In genomic region chr16:3066440-3066748, GRCh38 we compare ENCODE assay signal across 13 cellular contexts. TPM values are rescaled to one million over a fixed set of nuclear protein-coding genes. Genes with fewer than 3 reads are reported as not detected.
A peak's percentile ranks its signal among the peaks of the same experiment; 100 is the strongest.
DNase-seq lines count a peak whose midpoint lies in the region; ATAC-seq, FAIRE-seq and TF ChIP-seq lines count a peak whose summit lies in the region.
"Had no signal": no experiment of that assay in that cellular context is flagged by ENCODE, and none has a peak within 500 bp of the region (broad histone marks: within the 10 kb centered on the region; RNA-seq: fewer than 3 reads in every experiment).

No MANE protein-coding gene starts in this region.

- H3K36me3 ChIP-seq in GM12878 (ENCODE audit: control insufficient read depth in 2 of 2, insufficient read depth in 2 of 2, low read length in 1 of 2): no peaks in the 10 kb centered on the region; a peak in 2 of 4 replicates
- no peaks in the 10 kb centered on the region for H3K36me3 ChIP-seq in mucosa of descending colon (ENCODE audit: low read depth)
- H3K36me3 ChIP-seq in upper lobe of left lung: peaks cover 0 to 12% (median 6%) of the 10 kb centered on the region in 4 donors
- H3K36me3 ChIP-seq in neuronal stem cell (replicated peaks in 1 of 2; ENCODE audit: control insufficient read depth in 2 of 2, insufficient read depth in 2 of 2, low read length in 2 of 2): no peaks in the 10 kb centered on the region
- H3K36me3 ChIP-seq: BE2C had no signal

- no peak overlapping the region for H2AK5ac ChIP-seq in neuronal stem cell (ENCODE audit: low read depth, low read length)

- DNase-seq in Right ventricle myocardium inferior (ENCODE audit: missing footprints): peak; percentile 47
- DNase-seq in cardiac septum (ENCODE audit: low spot score): no peak
- DNase-seq in GM12878 (ENCODE audit: low read depth, low spot score): no peak
- DNase-seq in mucosa of descending colon: peak in 1 of 3 donors; percentile 48
- DNase-seq in upper lobe of left lung: no peak
- DNase-seq in cortex of kidney (lab: John Stamatoyannopoulos, UW): no peak
- no peak for DNase-seq in DMS53 (lab: John Stamatoyannopoulos, UW)
- DNase-seq in neuronal stem cell (ENCODE audit: low spot score): no peak
- DNase-seq: BE2C, Kasumi-1, midbrain, NCI-H526 treated with DMSO at 0.1 percent for 48 hours had no signal

- no peak overlapping the region for H2BK12ac ChIP-seq in neuronal stem cell (ENCODE audit: low read length)

- H2BK120ac ChIP-seq in neuronal stem cell (ENCODE audit: low read depth, low read length): no peak overlapping the region

- no TSS peak for BruUV-seq in GM12878 (replicated peaks; lab: Mats Ljungman, UMichigan)

- H3K27me3 ChIP-seq in GM12878 (replicated peaks in 1 of 2; ENCODE audit: control insufficient read depth in 2 of 2, insufficient read depth in 2 of 2, low read length in 1 of 2) (no peaks in the 10 kb centered on the region), upper lobe of left lung (no peaks in the 10 kb centered on the region), neuronal stem cell (ENCODE audit: control insufficient read depth in 3 of 3, insufficient read depth in 3 of 3, low read depth in 1 of 3, low read length in 3 of 3) (peaks cover 0 to 23% (median 0%) of the 10 kb centered on the region in 3 experiments)
- H3K27me3 ChIP-seq: BE2C had no signal

- H3K4me2 ChIP-seq in GM12878 (ENCODE audit: control insufficient read depth, insufficient read depth) (peak overlapping the region; percentile 89), neuronal stem cell (ENCODE audit: insufficient read depth, low read length, poor library complexity, severe bottlenecking) (no peak overlapping the region)

- H2AFZ ChIP-seq in GM12878 (ENCODE audit: control insufficient read depth, low read depth, low read length) (no peak overlapping the region), neuronal stem cell (ENCODE audit: low read length) (no peak overlapping the region)

- H3K23ac ChIP-seq in neuronal stem cell (ENCODE audit: low read depth, low read length, poor library complexity): no peak overlapping the region

- intact Hi-C loops in Right ventricle myocardium inferior (cut with DNase I) (no loop called here), cardiac septum (cut with DNase I) (no loop called here), GM12878 (cut with micrococcal nuclease; ENCODE audit: unreplicated experiment) (no loop called here), mucosa of descending colon (cut with DNase I, micrococcal nuclease) (no loop called here)

- H2BK5ac ChIP-seq in neuronal stem cell (ENCODE audit: low read length): no peak overlapping the region

- TF ChIP-seq RAD21 in GM12878 (IDR thresholded peaks at IDR 0.05; ENCODE audit: insufficient read depth, low read depth, low read length): no peak

- H3K79me1 ChIP-seq in neuronal stem cell (ENCODE audit: low read depth, low read length): no peaks in the 10 kb centered on the region

- in situ Hi-C loops in GM12878 (cut with MboI): no loop called here

- H4K20me1 ChIP-seq in GM12878 (ENCODE audit: control insufficient read depth, insufficient read depth): no peaks in the 10 kb centered on the region

- H3K4ac ChIP-seq in neuronal stem cell (ENCODE audit: low read length): no peak overlapping the region

- H2BK15ac ChIP-seq in neuronal stem cell (ENCODE audit: low read length): no peak overlapping the region

- 97% methylated on average over 7 of the region's 7 CpGs for WGBS in GM12878 (ENCODE audit: insufficient coverage, insufficient replicate concordance, low lambda C conversion rate, missing lambda C conversion rate)
- 43 to 70% methylated on average over 6 to 7 of the region's 7 CpGs for WGBS in upper lobe of left lung, 2 donors
- no CpG with 5 or more reads among the region's 7 CpGs for WGBS in neuronal stem cell (ENCODE audit: extremely low coverage in 2 of 2, insufficient read length in 2 of 2, insufficient replicate concordance in 1 of 2), 2 donors

- H3K27ac ChIP-seq in GM12878 (ENCODE audit: control insufficient read depth, insufficient read depth) (peak overlapping the region; percentile 25; the same call in 1 of the 2 replicates), upper lobe of left lung (peak overlapping the region; percentile 86 to 90 (median 88)), neuronal stem cell (replicated peaks; ENCODE audit: low read length) (no peak overlapping the region)

- SMC1A ChIA-PET in GM12878 (lab: Charles Lee; ENCODE audit: uncharacterized antibody, unreplicated experiment): interaction anchor here (1.0 to 6.1 kb wide), 3 partner anchors 10 to 62 kb away, joined by 3 to 52 read pairs (median 7); no protein-coding TSS in a partner anchor

- H3K4me3 ChIP-seq in GM12878 (peak overlapping the region; percentile 62), mucosa of descending colon (peak overlapping the region; percentile 4), upper lobe of left lung (peak overlapping the region; percentile 33 to 56 (median 46)), neuronal stem cell (ENCODE audit: low read length in 2 of 2) (no peak overlapping the region)

- RAD21 ChIA-PET in GM12878 (lab: Charles Lee; ENCODE audit: unreplicated experiment): interaction anchor here (1.2 to 1.6 kb wide), 3 partner anchors 32 to 92 kb away, joined by 3 to 6 read pairs (median 4); partner anchors contain the start of gene ZSCAN10

- no peak overlapping the region for H4K8ac ChIP-seq in neuronal stem cell (ENCODE audit: low read depth, low read length)

- TF ChIP-seq EP300 in GM12878 (IDR thresholded peaks at IDR 0.05; ENCODE audit: borderline replicate concordance in 1 of 2, control insufficient read depth in 1 of 2, low read depth in 2 of 2, low read length in 2 of 2) (no peak), upper lobe of left lung (IDR thresholded peaks at IDR 0.05) (no peak)

- H3K9ac ChIP-seq in GM12878 (ENCODE audit: control insufficient read depth, insufficient read depth, low read length): peak overlapping the region; percentile 75; the same call in 1 of the 2 replicates
- no peak overlapping the region for H3K9ac ChIP-seq in neuronal stem cell (ENCODE audit: low read depth, low read length, poor library complexity)

- H3K18ac ChIP-seq in neuronal stem cell (ENCODE audit: low read length): no peak overlapping the region

- TF ChIP-seq CTCF in GM12878 (IDR thresholded peaks at IDR 0.05 in 2 of 3, conservative IDR thresholded peaks at IDR 0.05 in 1 of 3; ENCODE audit: control insufficient read depth in 2 of 3, extremely low read depth in 1 of 3, insufficient read depth in 1 of 3, low read depth in 3 of 3, low read length in 3 of 3) (no peak), mucosa of descending colon (IDR thresholded peaks at IDR 0.05) (no peak), upper lobe of left lung (IDR thresholded peaks at IDR 0.05) (no peak)

- CTCF ChIA-PET in GM12878 (lab: Yijun Ruan, JAX): interaction anchor here (0.5 to 9.5 kb wide), 6 partner anchors 10 to 200 kb away, joined by 3 to 174 read pairs (median 4); no protein-coding TSS in a partner anchor

- POLR2A ChIA-PET in GM12878 (lab: Charles Lee): interaction anchor here (1.1 to 2.7 kb wide), 3 partner anchors 10 to 72 kb away, joined by 4 to 38 read pairs (median 8); partner anchors contain the start of gene ZNF213

- peaks cover 25% of the 10 kb centered on the region for H3K79me2 ChIP-seq in GM12878 (ENCODE audit: control insufficient read depth, insufficient read depth, low read length)

- ATAC-seq in Right ventricle myocardium inferior (no peak), GM12878 (peak; percentile 16; the same call in 2 of the 3 replicates), mucosa of descending colon (no peak), upper lobe of left lung (ENCODE audit: low FRiP score in 2 of 2) (no peak)

- H3K4me1 ChIP-seq in GM12878 (ENCODE audit: control insufficient read depth, insufficient read depth, low read length) (peaks cover 19% of the 10 kb centered on the region), mucosa of descending colon (ENCODE audit: low read depth) (peaks cover 36% of the 10 kb centered on the region), upper lobe of left lung (peaks cover 22 to 38% (median 32%) of the 10 kb centered on the region in 4 donors), neuronal stem cell (ENCODE audit: control insufficient read depth in 2 of 2, insufficient read depth in 1 of 2, low read depth in 1 of 2, low read length in 2 of 2) (peaks cover 0 to 3% of the 10 kb centered on the region in 2 donors)
- H3K4me1 ChIP-seq: BE2C had no signal

- no peak for TF ChIP-seq POLR2A in GM12878 (IDR thresholded peaks at IDR 0.05; ENCODE audit: low read depth, low read length)
- TF ChIP-seq POLR2A in upper lobe of left lung (IDR thresholded peaks at IDR 0.05): no peak

- no peak for FAIRE-seq in GM12878 (lab: Jason Lieb, UNC)

- H3K14ac ChIP-seq in neuronal stem cell (ENCODE audit: low read length): no peak overlapping the region

- H4K91ac ChIP-seq in neuronal stem cell (ENCODE audit: low read depth, low read length, poor library complexity): no peak overlapping the region

- H3K9me3 ChIP-seq in GM12878 (replicated peaks; ENCODE audit: control insufficient read depth, insufficient read depth, low read length) (no peaks in the 10 kb centered on the region; the same call in 2 of the 3 replicates), mucosa of descending colon (no peaks in the 10 kb centered on the region), upper lobe of left lung (no peaks in the 10 kb centered on the region), neuronal stem cell (replicated peaks in 1 of 2; ENCODE audit: control insufficient read depth in 2 of 2, insufficient read depth in 1 of 2, low read depth in 1 of 2, low read length in 2 of 2) (no peaks in the 10 kb centered on the region)
- H3K9me3 ChIP-seq: BE2C had no signal

RNA-seq across cellular contexts. Expression of gene IL32, which starts 1.0 kb away (rescaled TPM):
- total RNA-seq in Right ventricle myocardium inferior: 57.8 TPM
- 32.3 TPM for total RNA-seq in cardiac septum
- total RNA-seq in GM12878 (2013; cell fraction: nucleolus; rRNA removed): 76.5 and 84.9 TPM in 2 replicates
- total RNA-seq in GM12878 (2014; rRNA removed): 61.5 and 70.0 TPM in 2 replicates
- total RNA-seq in GM12878 (2014; rRNA removed; fragmentation: Illumina TruSeq; extraction: Trizol): 25.8 and 27.0 TPM in 2 replicates
- 69.5 and 72.6 TPM in 2 replicates for total RNA-seq in GM12878 (2021)
- 89.9 TPM for polyA plus RNA-seq in GM12878 (2011; ENCODE audit: low read depth)
- polyA plus RNA-seq in GM12878 (2011; rRNA removed): 92.5 and 122 TPM in 2 replicates
- polyA plus RNA-seq in GM12878 (2011; cell fraction: cytosol; rRNA removed): 206 and 287 TPM in 2 replicates
- 208 and 325 TPM in 2 replicates for polyA plus RNA-seq in GM12878 (2011; cell fraction: nucleus; rRNA removed)
- polyA plus RNA-seq in GM12878 (2012): 178 and 191 TPM in 2 replicates
- 30.5 and 54.4 TPM in 2 replicates for polyA plus RNA-seq in GM12878 (2014; fragmentation: Illumina TruSeq; extraction: Trizol)
- polyA plus RNA-seq in GM12878 (2014; fragmentation: Nextera tagmentation; extraction: Ambion mirVana): 10 to 100 TPM; 44.8 to 49.3 TPM
- polyA plus RNA-seq in GM12878 (2014; rRNA removed): 74.1 and 82.0 TPM in 2 replicates
- polyA plus RNA-seq in GM12878 (2016; fragmentation: Nextera tagmentation; extraction: Ambion mirVana): 10 to 100 TPM; 51.1 to 57.2 TPM
- polyA minus RNA-seq in GM12878 (2011; rRNA and poly(A)+ RNA removed): 37.9 and 97.9 TPM in 2 replicates
- polyA minus RNA-seq in GM12878 (2011; cell fraction: cytosol; rRNA and poly(A)+ RNA removed): 52.2 and 53.5 TPM in 2 replicates
- polyA minus RNA-seq in GM12878 (2011; cell fraction: nucleus; rRNA and poly(A)+ RNA removed): 55.2 and 62.4 TPM in 2 replicates
- total RNA-seq in mucosa of descending colon: 100 to 1,000 TPM; 394 to 627 (median 413) TPM
- 100 to 1,000 TPM in 3 of 6 donors, 10 to 100 TPM in 3; 31.4 to 220 (median 116) TPM for total RNA-seq in upper lobe of left lung
- 0.81 TPM for polyA plus RNA-seq in neuronal stem cell (2013, experiment 1 of 2)
- 0.69 TPM for polyA plus RNA-seq in neuronal stem cell (2013, experiment 2 of 2)

RNA-seq across cellular contexts. Expression of gene MMP25, which starts 20.0 kb away (rescaled TPM):
- 1.7 TPM for total RNA-seq in Right ventricle myocardium inferior
- total RNA-seq in cardiac septum: 3.0 TPM
- 0.19 and 0.24 TPM in 2 replicates for total RNA-seq in GM12878 (2013; cell fraction: nucleolus; rRNA removed)
- 0.11 and 0.33 TPM in 2 replicates for total RNA-seq in GM12878 (2014; rRNA removed)
- 0.18 and 0.31 TPM in 2 replicates for total RNA-seq in GM12878 (2014; rRNA removed; fragmentation: Illumina TruSeq; extraction: Trizol)
- 0.31 and 0.35 TPM in 2 replicates for total RNA-seq in GM12878 (2021)
- polyA plus RNA-seq in GM12878 (2011; ENCODE audit: low read depth): not detected
- polyA plus RNA-seq in GM12878 (2011; rRNA removed): 0.01 and 0.03 TPM in 2 replicates
- 0.01 and 0.05 TPM in 2 replicates for polyA plus RNA-seq in GM12878 (2011; cell fraction: cytosol; rRNA removed)
- 0.42 and 0.53 TPM in 2 replicates for polyA plus RNA-seq in GM12878 (2011; cell fraction: nucleus; rRNA removed)
- 0.83 and 1.1 TPM in 2 replicates for polyA plus RNA-seq in GM12878 (2012)
- 0.06 TPM in 1 of 2 replicates, not detected in the other for polyA plus RNA-seq in GM12878 (2014; fragmentation: Illumina TruSeq; extraction: Trizol)
- polyA plus RNA-seq in GM12878 (2014; fragmentation: Nextera tagmentation; extraction: Ambion mirVana): under 1 TPM in 1 of 2 experiments, not detected in 1; 0.04 TPM
- 0.35 and 0.39 TPM in 2 replicates for polyA plus RNA-seq in GM12878 (2014; rRNA removed)
- under 1 TPM; 0.13 to 0.36 TPM for polyA plus RNA-seq in GM12878 (2016; fragmentation: Nextera tagmentation; extraction: Ambion mirVana)
- polyA minus RNA-seq in GM12878 (2011; rRNA and poly(A)+ RNA removed): 0.07 and 0.67 TPM in 2 replicates
- polyA minus RNA-seq in GM12878 (2011; cell fraction: cytosol; rRNA and poly(A)+ RNA removed): 0.27 TPM in 1 of 2 replicates, not detected in the other
- polyA minus RNA-seq in GM12878 (2011; cell fraction: nucleus; rRNA and poly(A)+ RNA removed): 0.60 and 0.67 TPM in 2 replicates
- total RNA-seq in mucosa of descending colon: 1 to 10 TPM in 2 of 3 donors, under 1 TPM in 1; 0.69 to 4.0 (median 2.1) TPM
- total RNA-seq in upper lobe of left lung: 10 to 100 TPM; 10.0 to 41.4 (median 20.5) TPM
- polyA plus RNA-seq in neuronal stem cell (2013, experiment 1 of 2): 0.28 TPM
- 0.26 TPM for polyA plus RNA-seq in neuronal stem cell (2013, experiment 2 of 2)

RNA-seq across cellular contexts. Expression of gene BICDL2, which starts 29.6 kb away (rescaled TPM):
- total RNA-seq in Right ventricle myocardium inferior (not detected), cardiac septum (not detected), GM12878 (2014; rRNA removed) (not detected in 2 replicates), GM12878 (2014; rRNA removed; fragmentation: Illumina TruSeq; extraction: Trizol) (not detected in 2 replicates), GM12878 (2021) (not detected in 2 replicates), mucosa of descending colon (100 to 1,000 TPM in 1 of 3 donors, 10 to 100 TPM in 2; 49.1 to 102 (median 75.5) TPM), upper lobe of left lung (10 to 100 TPM; 18.5 to 98.5 (median 35.0) TPM)
- not detected in 2 replicates for total RNA-seq in GM12878 (2013; cell fraction: nucleolus; rRNA removed)
- 0.14 TPM for polyA plus RNA-seq in GM12878 (2011; ENCODE audit: low read depth)
- polyA plus RNA-seq in GM12878 (2011; rRNA removed) (not detected in 2 replicates), GM12878 (2014; fragmentation: Illumina TruSeq; extraction: Trizol) (not detected in 2 replicates), GM12878 (2014; fragmentation: Nextera tagmentation; extraction: Ambion mirVana) (not detected), GM12878 (2014; rRNA removed) (not detected in 2 replicates), GM12878 (2016; fragmentation: Nextera tagmentation; extraction: Ambion mirVana) (not detected)
- 0.01 TPM in 1 of 2 replicates, not detected in the other for polyA plus RNA-seq in GM12878 (2011; cell fraction: cytosol; rRNA removed)
- polyA plus RNA-seq in GM12878 (2011; cell fraction: nucleus; rRNA removed): not detected in 2 replicates
- 0.20 and 0.36 TPM in 2 replicates for polyA plus RNA-seq in GM12878 (2012)
- polyA minus RNA-seq in GM12878 (2011; rRNA and poly(A)+ RNA removed): not detected in 2 replicates
- not detected in 2 replicates for polyA minus RNA-seq in GM12878 (2011; cell fraction: cytosol; rRNA and poly(A)+ RNA removed)
- polyA minus RNA-seq in GM12878 (2011; cell fraction: nucleus; rRNA and poly(A)+ RNA removed): not detected in 2 replicates
- not detected for polyA plus RNA-seq in neuronal stem cell (2013, experiment 1 of 2)
- polyA plus RNA-seq in neuronal stem cell (2013, experiment 2 of 2): not detected

RNA-seq across cellular contexts. Expression of gene ZSCAN10, which starts 32.7 kb away (rescaled TPM):
- total RNA-seq in Right ventricle myocardium inferior: not detected
- not detected for total RNA-seq in cardiac septum
- total RNA-seq in GM12878 (2013; cell fraction: nucleolus; rRNA removed): 0.22 TPM in 1 of 2 replicates, not detected in the other
- total RNA-seq in GM12878 (2014; rRNA removed): 0.06 TPM in 1 of 2 replicates, not detected in the other
- not detected in 2 replicates for total RNA-seq in GM12878 (2014; rRNA removed; fragmentation: Illumina TruSeq; extraction: Trizol)
- total RNA-seq in GM12878 (2021): not detected in 2 replicates
- not detected for polyA plus RNA-seq in GM12878 (2011; ENCODE audit: low read depth)
- not detected in 2 replicates for polyA plus RNA-seq in GM12878 (2011; rRNA removed)
- 0.01 and 0.05 TPM in 2 replicates for polyA plus RNA-seq in GM12878 (2011; cell fraction: cytosol; rRNA removed)
- polyA plus RNA-seq in GM12878 (2011; cell fraction: nucleus; rRNA removed): 0.07 and 0.15 TPM in 2 replicates
- polyA plus RNA-seq in GM12878 (2012): 0.06 TPM in 1 of 2 replicates, not detected in the other
- polyA plus RNA-seq in GM12878 (2014; fragmentation: Illumina TruSeq; extraction: Trizol): not detected in 2 replicates
- not detected for polyA plus RNA-seq in GM12878 (2014; fragmentation: Nextera tagmentation; extraction: Ambion mirVana)
- 0.06 TPM in 1 of 2 replicates, not detected in the other for polyA plus RNA-seq in GM12878 (2014; rRNA removed)
- polyA plus RNA-seq in GM12878 (2016; fragmentation: Nextera tagmentation; extraction: Ambion mirVana): under 1 TPM in 1 of 2 experiments, not detected in 1; 0.33 TPM
- polyA minus RNA-seq in GM12878 (2011; rRNA and poly(A)+ RNA removed): not detected in 2 replicates
- not detected in 2 replicates for polyA minus RNA-seq in GM12878 (2011; cell fraction: cytosol; rRNA and poly(A)+ RNA removed)
- not detected in 2 replicates for polyA minus RNA-seq in GM12878 (2011; cell fraction: nucleus; rRNA and poly(A)+ RNA removed)
- not detected for total RNA-seq in mucosa of descending colon
- total RNA-seq in upper lobe of left lung: 1 to 10 TPM in 1 of 6 donors, under 1 TPM in 3, not detected in 2; 0.17 to 1.0 (median 0.28) TPM
- polyA plus RNA-seq in neuronal stem cell (2013, experiment 1 of 2): 1.1 TPM
- polyA plus RNA-seq in neuronal stem cell (2013, experiment 2 of 2): 1.1 TPM
- total RNA-seq: fibroblast of villous mesenchyme had no signal

RNA-seq across cellular contexts. Expression of gene THOC6, which starts 42.6 kb away (rescaled TPM):
- total RNA-seq in Right ventricle myocardium inferior: 12.9 TPM
- total RNA-seq in cardiac septum: 13.9 TPM
- total RNA-seq in GM12878 (2013; cell fraction: nucleolus; rRNA removed): 8.7 and 11.1 TPM in 2 replicates
- total RNA-seq in GM12878 (2014; rRNA removed): 21.6 and 28.5 TPM in 2 replicates
- 15.1 and 15.9 TPM in 2 replicates for total RNA-seq in GM12878 (2014; rRNA removed; fragmentation: Illumina TruSeq; extraction: Trizol)
- 31.6 and 33.1 TPM in 2 replicates for total RNA-seq in GM12878 (2021)
- 12.2 TPM for polyA plus RNA-seq in GM12878 (2011; ENCODE audit: low read depth)
- 15.5 and 27.3 TPM in 2 replicates for polyA plus RNA-seq in GM12878 (2011; rRNA removed)
- 46.8 and 56.3 TPM in 2 replicates for polyA plus RNA-seq in GM12878 (2011; cell fraction: cytosol; rRNA removed)
- polyA plus RNA-seq in GM12878 (2011; cell fraction: nucleus; rRNA removed): 79.2 and 92.0 TPM in 2 replicates
- polyA plus RNA-seq in GM12878 (2012): 21.6 and 22.1 TPM in 2 replicates
- polyA plus RNA-seq in GM12878 (2014; fragmentation: Illumina TruSeq; extraction: Trizol): 4.8 and 14.3 TPM in 2 replicates
- polyA plus RNA-seq in GM12878 (2014; fragmentation: Nextera tagmentation; extraction: Ambion mirVana): 1 to 10 TPM; 1.0 to 2.4 TPM
- 31.7 and 35.2 TPM in 2 replicates for polyA plus RNA-seq in GM12878 (2014; rRNA removed)
- 10 to 100 TPM; 53.7 to 54.4 TPM for polyA plus RNA-seq in GM12878 (2016; fragmentation: Nextera tagmentation; extraction: Ambion mirVana)
- polyA minus RNA-seq in GM12878 (2011; rRNA and poly(A)+ RNA removed): 24.2 and 39.7 TPM in 2 replicates
- 15.9 and 22.9 TPM in 2 replicates for polyA minus RNA-seq in GM12878 (2011; cell fraction: cytosol; rRNA and poly(A)+ RNA removed)
- polyA minus RNA-seq in GM12878 (2011; cell fraction: nucleus; rRNA and poly(A)+ RNA removed): 12.2 and 14.4 TPM in 2 replicates
- 10 to 100 TPM; 23.7 to 26.0 (median 25.7) TPM for total RNA-seq in mucosa of descending colon
- 10 to 100 TPM; 18.5 to 40.8 (median 33.1) TPM for total RNA-seq in upper lobe of left lung
- 24.2 TPM for polyA plus RNA-seq in neuronal stem cell (2013, experiment 1 of 2)
- 23.0 TPM for polyA plus RNA-seq in neuronal stem cell (2013, experiment 2 of 2)

Comparison
In these comparisons a context has a peak if more than half of its experiments do, and no peak if none do; other contexts are left out.
1. H3K4me3 ChIP-seq: peak in GM12878 (single experiment), mucosa of descending colon (single experiment) and upper lobe of left lung (4 of 4); none in neuronal stem cell (0 of 2).
2. RNA of gene BICDL2, which starts 29.6 kb away (total RNA-seq): 49.1 to 102 TPM in mucosa of descending colon and 18.5 to 98.5 TPM in upper lobe of left lung; not detected in cardiac septum (single experiment), not detected in Right ventricle myocardium inferior (single experiment) and not detected in GM12878; every median in the first group is over 10 times any median in the second.